8 cellular contexts compared by ENCODE assay signal in the genomic region with DNA sequence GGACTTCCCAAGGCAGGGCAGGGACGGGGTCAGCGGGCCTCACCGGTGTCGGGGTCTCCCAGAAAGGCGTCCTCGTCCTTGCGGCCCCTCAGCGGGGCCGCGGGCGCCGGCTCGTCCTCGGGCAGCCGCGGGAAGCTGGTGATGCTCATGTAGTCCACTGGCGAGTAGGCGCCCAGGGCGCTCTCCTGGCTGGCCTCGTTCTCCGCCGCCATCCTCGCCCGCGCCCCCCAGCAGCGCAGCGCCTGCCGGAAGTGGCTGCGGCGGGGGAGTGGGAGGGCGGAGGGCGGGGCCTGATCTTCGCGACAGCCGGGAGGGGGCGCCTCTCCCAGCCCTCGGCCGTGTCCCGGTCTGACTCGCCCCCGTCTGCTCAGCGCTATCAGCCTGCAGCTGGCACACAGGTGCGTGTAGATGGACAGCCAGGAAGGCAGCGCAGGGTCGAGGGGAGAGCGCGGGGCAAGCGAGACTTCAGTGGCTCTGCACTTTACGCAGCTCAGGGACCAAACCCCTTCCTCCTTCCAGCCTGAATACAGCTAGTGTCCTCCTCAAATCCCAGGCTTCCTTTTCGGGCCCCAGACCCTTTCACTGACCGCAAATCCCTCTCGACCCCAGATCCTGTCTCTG. TPM values are rescaled to one million over a fixed set of nuclear protein-coding genes. Genes with fewer than 3 reads are reported as not detected.
DNase-seq lines count a peak whose midpoint lies in the region; ATAC-seq and TF ChIP-seq lines count a peak whose summit lies in the region.

A gene with protein sequence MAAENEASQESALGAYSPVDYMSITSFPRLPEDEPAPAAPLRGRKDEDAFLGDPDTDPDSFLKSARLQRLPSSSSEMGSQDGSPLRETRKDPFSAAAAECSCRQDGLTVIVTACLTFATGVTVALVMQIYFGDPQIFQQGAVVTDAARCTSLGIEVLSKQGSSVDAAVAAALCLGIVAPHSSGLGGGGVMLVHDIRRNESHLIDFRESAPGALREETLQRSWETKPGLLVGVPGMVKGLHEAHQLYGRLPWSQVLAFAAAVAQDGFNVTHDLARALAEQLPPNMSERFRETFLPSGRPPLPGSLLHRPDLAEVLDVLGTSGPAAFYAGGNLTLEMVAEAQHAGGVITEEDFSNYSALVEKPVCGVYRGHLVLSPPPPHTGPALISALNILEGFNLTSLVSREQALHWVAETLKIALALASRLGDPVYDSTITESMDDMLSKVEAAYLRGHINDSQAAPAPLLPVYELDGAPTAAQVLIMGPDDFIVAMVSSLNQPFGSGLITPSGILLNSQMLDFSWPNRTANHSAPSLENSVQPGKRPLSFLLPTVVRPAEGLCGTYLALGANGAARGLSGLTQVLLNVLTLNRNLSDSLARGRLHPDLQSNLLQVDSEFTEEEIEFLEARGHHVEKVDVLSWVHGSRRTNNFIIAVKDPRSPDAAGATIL (minus strand): TSS at position 253 of the 621 bp plus-strand sequence. CDS start 41 bp downstream, at position 212.

- H3K36me3 Mint-ChIP-seq in activated CD8-positive, alpha-beta T cell treated with anti-CD3 and anti-CD28 coated beads, Interleukin-2, amount 10 ng/mL, durations not matched to agents 7 days and 5 days (ENCODE audit: low read depth): no peaks in the 10 kb centered on the region

- H3K27ac ChIP-seq in ectodermal cell (ENCODE audit: insufficient read depth, low read depth, low read length, poor library complexity, severe bottlenecking) (no peak within 1 kb of the TSS), lung (ENCODE audit: low read depth in 1 of 2, low read length in 1 of 2) (peak within 1 kb of the TSS; percentile 9 to 55)

- peaks cover 52% of the 10 kb centered on the region for H3K4me1 Mint-ChIP-seq in activated CD8-positive, alpha-beta T cell treated with anti-CD3 and anti-CD28 coated beads, Interleukin-2, amount 10 ng/mL, durations not matched to agents 7 days and 5 days (ENCODE audit: low read depth)

- POLR2A ChIA-PET in activated CD8-positive, alpha-beta T cell treated with anti-CD3 and anti-CD28 coated beads, Interleukin-2, amount 10 ng/mL, durations not matched to agents 7 days and 5 days (lab: Charles Lee): interaction anchor here (1.6 kb wide), 1 partner anchor 83 kb away, joined by 5 read pairs; no protein-coding TSS in a partner anchor

- H3K9me3 Mint-ChIP-seq in activated CD8-positive, alpha-beta T cell treated with anti-CD3 and anti-CD28 coated beads, Interleukin-2, amount 10 ng/mL, durations not matched to agents 7 days and 5 days (ENCODE audit: insufficient read depth): no peaks in the 10 kb centered on the region

- peak within 1 kb of the TSS; percentile 68 for H3K4me3 Mint-ChIP-seq in activated CD8-positive, alpha-beta T cell treated with anti-CD3 and anti-CD28 coated beads, Interleukin-2, amount 10 ng/mL, durations not matched to agents 7 days and 5 days

- H3K36me3 ChIP-seq in ectodermal cell (ENCODE audit: control insufficient read depth, insufficient read depth, low read length): no peaks in the 10 kb centered on the region
- no peaks in the 10 kb centered on the region for H3K36me3 ChIP-seq in lung (ENCODE audit: control insufficient read depth in 2 of 2, insufficient read depth in 2 of 2, low read length in 2 of 2)

- H3K4me3 ChIP-seq in ectodermal cell (ENCODE audit: insufficient read depth, low read depth, low read length): peak within 1 kb of the TSS; percentile 64
- H3K4me3 ChIP-seq in lung: peak within 1 kb of the TSS; percentile 61

- CTCF ChIA-PET in activated CD8-positive, alpha-beta T cell treated with anti-CD3 and anti-CD28 coated beads, Interleukin-2, amount 10 ng/mL, durations not matched to agents 7 days and 5 days (lab: Charles Lee): interaction anchor here (0.7 to 5.3 kb wide), 20 partner anchors 8 to 269 kb away, joined by 3 to 129 read pairs (median 7); a partner anchor contains a TSS

- H3K9me3 ChIP-seq in ectodermal cell (ENCODE audit: control insufficient read depth, low read length) (no peaks in the 10 kb centered on the region), lung (ENCODE audit: control insufficient read depth in 2 of 2, insufficient read depth in 1 of 2, low read length in 1 of 2) (no peaks in the 10 kb centered on the region)

- TF ChIP-seq CTCF in GM12873 (IDR thresholded peaks at IDR 0.05; ENCODE audit: insufficient read depth, low read depth, low read length, missing control alignments) (peak; percentile 70), lung (IDR thresholded peaks at IDR 0.05; ENCODE audit: control extremely low read depth, extremely low read depth) (peak; percentile 61)

- DNase-seq in NCI-H748 treated with DMSO at 0.1 percent for 48 hours (lab: John Stamatoyannopoulos, UW) (peak; percentile 64), lung (ENCODE audit: low spot score) (peak; percentile 81)
- DNase-seq in activated CD8-positive, alpha-beta T cell treated with anti-CD3 and anti-CD28 coated beads, Interleukin-2, amount 10 ng/mL, durations not matched to agents 7 days and 5 days: peak; percentile 90
- DNase-seq in stimulated activated CD4-positive, alpha-beta T cell treated with anti-CD3 and anti-CD28 coated beads, TNF-alpha, amount 100 ng/mL, for 1 hour (ENCODE audit: low read depth in 3 of 3, low spot score in 1 of 3): peak; percentile 75 to 89 (median 83)

- H3K27ac Mint-ChIP-seq in activated CD8-positive, alpha-beta T cell treated with anti-CD3 and anti-CD28 coated beads, Interleukin-2, amount 10 ng/mL, durations not matched to agents 7 days and 5 days: peak within 1 kb of the TSS; percentile 78

- 4% methylated on average over 52 of the region's 52 CpGs for WGBS in ectodermal cell, 2 experiments
- 1 to 3% methylated on average over 23 to 52 of the region's 52 CpGs for WGBS in lung, 2 donors

- H3K27me3 Mint-ChIP-seq in activated CD8-positive, alpha-beta T cell treated with anti-CD3 and anti-CD28 coated beads, Interleukin-2, amount 10 ng/mL, durations not matched to agents 7 days and 5 days (ENCODE audit: low read depth): peaks cover 2% of the 10 kb centered on the region

- H3K27me3 ChIP-seq in ectodermal cell (ENCODE audit: control insufficient read depth, insufficient read depth, low read length, poor library complexity, severe bottlenecking): peaks cover 25% of the 10 kb centered on the region
- H3K27me3 ChIP-seq in lung (ENCODE audit: control insufficient read depth, insufficient read depth): no peaks in the 10 kb centered on the region

- ATAC-seq in HG03432 (IDR thresholded peaks at IDR 0.05; ENCODE audit: unreplicated experiment): peak; percentile 48
- peak; percentile 69 for ATAC-seq in activated CD8-positive, alpha-beta T cell treated with anti-CD3 and anti-CD28 coated beads, Interleukin-2, amount 10 ng/mL, durations not matched to agents 7 days and 5 days
- ATAC-seq in lung (ENCODE audit: insufficient read depth, low FRiP score): peak; percentile 37
- ATAC-seq in GM21619 (IDR thresholded peaks at IDR 0.05; ENCODE audit: unreplicated experiment): no peak

- peaks cover 4% of the 10 kb centered on the region for H3K4me1 ChIP-seq in ectodermal cell (ENCODE audit: control insufficient read depth, insufficient read depth, low read length)
- H3K4me1 ChIP-seq in lung (ENCODE audit: control insufficient read depth in 2 of 2, insufficient read depth in 2 of 2, low read length in 2 of 2): peaks cover 0 to 6% of the 10 kb centered on the region in 2 donors

RNA-seq across cellular contexts. Expression of the gene that starts here (rescaled TPM):
- 1 to 10 TPM; 5.2 to 6.0 TPM for total RNA-seq in activated CD8-positive, alpha-beta T cell treated with anti-CD3 and anti-CD28 coated beads, Interleukin-2, amount 10 ng/mL, durations not matched to agents 7 days and 5 days
- 40.0 TPM for polyA plus RNA-seq in ectodermal cell (2013, experiment 1 of 4)
- polyA plus RNA-seq in ectodermal cell (2013, experiment 2 of 4): 41.5 TPM
- polyA plus RNA-seq in ectodermal cell (2013, experiment 3 of 4): 30.4 TPM
- polyA plus RNA-seq in ectodermal cell (2013, experiment 4 of 4): 38.3 TPM
- 10 to 100 TPM; 14.6 to 22.7 TPM for total RNA-seq in lung
- 10 to 100 TPM in 1 of 2 donors, 1 to 10 TPM in 1; 9.4 to 10.4 TPM for polyA plus RNA-seq in lung
